ENCODE assay signal across 19 cellular contexts in genomic region chr22:20194681-20195593, GRCh38. TPM values are rescaled to one million over a fixed set of nuclear protein-coding genes. Genes with fewer than 3 reads are reported as not detected.
DNase-seq lines count a peak whose midpoint lies in the region; ATAC-seq and TF ChIP-seq lines count a peak whose summit lies in the region.
"Had no signal": no experiment of that assay in that cellular context is flagged by ENCODE, and none has a peak within 500 bp of the region (broad histone marks: within the 10 kb centered on the region; RNA-seq: fewer than 3 reads in every experiment).

No MANE protein-coding gene starts in this region.

- no peaks in the 10 kb centered on the region for H3K36me3 ChIP-seq in H7 (replicated peaks; ENCODE audit: control insufficient read depth, insufficient read depth, low read length)
- H3K36me3 ChIP-seq: HAP-1 had no signal

- H3K4me3 ChIP-seq in H7 (ENCODE audit: insufficient read depth, low read depth, low read length) = no peak overlapping the region
- H3K4me3 ChIP-seq: HAP-1 had no signal

- peaks cover 4% of the 10 kb centered on the region for H3K4me1 Mint-ChIP-seq in activated T-helper 17 cell treated with anti-CD3 and anti-CD28 coated beads, Interleukin-2, amount 50 U/mL, for 72 hours
- H3K4me1 Mint-ChIP-seq in stimulated activated effector memory CD8-positive, alpha-beta T cell treated with anti-CD3 and anti-CD28 coated beads, Interleukin-12 subunit alpha, Interleukin-12 subunit beta, amount 100 ng/mL, for 72 hours = peaks cover 10% of the 10 kb centered on the region

- no peak overlapping the region for H3K27ac Mint-ChIP-seq in activated T-helper 17 cell treated with anti-CD3 and anti-CD28 coated beads, Interleukin-2, amount 50 U/mL, for 72 hours
- H3K27ac Mint-ChIP-seq in stimulated activated effector memory CD8-positive, alpha-beta T cell treated with anti-CD3 and anti-CD28 coated beads, Interleukin-12 subunit alpha, Interleukin-12 subunit beta, amount 100 ng/mL, for 72 hours = no peak overlapping the region
- H3K27ac Mint-ChIP-seq: T-helper 1 cell treated with Interleukin-12 subunit alpha and Interleukin-12 subunit beta and Interleukin-4 antibody, amounts not matched to agents 30 μg/mL and 1 μg/mL, for 36 hours had no signal

- peak; percentile 18 for ATAC-seq in activated T-helper 17 cell treated with anti-CD3 and anti-CD28 coated beads, Interleukin-2, amount 50 U/mL, for 72 hours (replicated peaks)
- peak; percentile 50 for ATAC-seq in stimulated activated effector memory CD8-positive, alpha-beta T cell treated with anti-CD3 and anti-CD28 coated beads, Interleukin-12 subunit alpha, Interleukin-12 subunit beta, amount 100 ng/mL, for 72 hours
- no peak for ATAC-seq in HG03045 (IDR thresholded peaks at IDR 0.05; ENCODE audit: unreplicated experiment)
- ATAC-seq: SK-N-SH treated with all-trans-retinoic acid at 6 μM for 48 hours had no signal

- no peak overlapping the region for H3K4me3 Mint-ChIP-seq in activated T-helper 17 cell treated with anti-CD3 and anti-CD28 coated beads, Interleukin-2, amount 50 U/mL, for 72 hours
- no peak overlapping the region for H3K4me3 Mint-ChIP-seq in stimulated activated effector memory CD8-positive, alpha-beta T cell treated with anti-CD3 and anti-CD28 coated beads, Interleukin-12 subunit alpha, Interleukin-12 subunit beta, amount 100 ng/mL, for 72 hours
- H3K4me3 Mint-ChIP-seq: T-helper 1 cell treated with Interleukin-12 subunit alpha and Interleukin-12 subunit beta and Interleukin-4 antibody, amounts not matched to agents 30 μg/mL and 1 μg/mL, for 36 hours had no signal

- peak; percentile 19 for TF ChIP-seq CTCF in GM10266 (IDR thresholded peaks at IDR 0.05; ENCODE audit: control insufficient read depth, insufficient read depth, low read depth, missing control alignments)

- DNase-seq in GM10266 (ENCODE audit: extremely low spot score) = no peak
- peak; percentile 82 for DNase-seq in H7
- no peak for DNase-seq in stimulated activated effector memory CD8-positive, alpha-beta T cell treated with anti-CD3 and anti-CD28 coated beads, Interleukin-12 subunit alpha, Interleukin-12 subunit beta, amount 100 ng/mL, for 72 hours (ENCODE audit: low spot score in 2 of 2)
- DNase-seq in A172 (ENCODE audit: low spot score) = no peak
- DNase-seq in AML-193 (lab: John Stamatoyannopoulos, UW) = no peak
- DNase-seq: C1 segment of cervical spinal cord, DMS153, EL, MM.1S, NCI-H1105 treated with DMSO at 0.1 percent for 48 hours, NCI-H187, NCI-H446, NCI-H774, SHP77 had no signal

- H3K27me3 Mint-ChIP-seq in activated T-helper 17 cell treated with anti-CD3 and anti-CD28 coated beads, Interleukin-2, amount 50 U/mL, for 72 hours = peaks cover 3% of the 10 kb centered on the region

- no peaks in the 10 kb centered on the region for H3K27me3 ChIP-seq in H7 (ENCODE audit: control insufficient read depth, insufficient read depth, low read length)

- H3K9me3 Mint-ChIP-seq in activated T-helper 17 cell treated with anti-CD3 and anti-CD28 coated beads, Interleukin-2, amount 50 U/mL, for 72 hours = no peaks in the 10 kb centered on the region
- H3K9me3 Mint-ChIP-seq in stimulated activated effector memory CD8-positive, alpha-beta T cell treated with anti-CD3 and anti-CD28 coated beads, Interleukin-12 subunit alpha, Interleukin-12 subunit beta, amount 100 ng/mL, for 72 hours = no peaks in the 10 kb centered on the region
- H3K9me3 Mint-ChIP-seq: T-helper 1 cell treated with Interleukin-12 subunit alpha and Interleukin-12 subunit beta and Interleukin-4 antibody, amounts not matched to agents 30 μg/mL and 1 μg/mL, for 36 hours had no signal

- no peaks in the 10 kb centered on the region for H3K36me3 Mint-ChIP-seq in activated T-helper 17 cell treated with anti-CD3 and anti-CD28 coated beads, Interleukin-2, amount 50 U/mL, for 72 hours (ENCODE audit: low read depth)
- no peaks in the 10 kb centered on the region for H3K36me3 Mint-ChIP-seq in stimulated activated effector memory CD8-positive, alpha-beta T cell treated with anti-CD3 and anti-CD28 coated beads, Interleukin-12 subunit alpha, Interleukin-12 subunit beta, amount 100 ng/mL, for 72 hours

RNA-seq across cellular contexts. Expression of gene CCDC188, which starts 44.1 kb away (rescaled TPM):
- not detected in 2 replicates for total RNA-seq in H7 (2014; rRNA removed; shearing (Covaris generic))
- under 1 TPM; 0.32 to 0.77 TPM for total RNA-seq in activated T-helper 17 cell treated with anti-CD3 and anti-CD28 coated beads, Interleukin-2, amount 50 U/mL, for 72 hours
- total RNA-seq in A172 (2014; rRNA removed; shearing (Covaris generic)) = not detected in 2 replicates
